In genomic region chr12:72133497-72134055, GRCh38 we compare ENCODE assay signal across 14 cellular contexts.
A peak's percentile ranks its signal among the peaks of the same experiment; 100 is the strongest.
DNase-seq lines count a peak whose midpoint lies in the region; ATAC-seq and TF ChIP-seq lines count a peak whose summit lies in the region.
"Had no signal": no experiment of that assay in that cellular context is flagged by ENCODE, and none has a peak within 500 bp of the region (broad histone marks: within the 10 kb centered on the region; RNA-seq: fewer than 3 reads in every experiment).

No MANE protein-coding gene starts in this region.

- H3K27me3 Mint-ChIP-seq in HFFc6 (ENCODE audit: insufficient read depth) (peaks cover 12% of the 10 kb centered on the region), nephron (ENCODE audit: low read depth) (no peaks in the 10 kb centered on the region)
- H3K27me3 Mint-ChIP-seq in activated naive CD8-positive, alpha-beta T cell treated with anti-CD3 and anti-CD28 coated beads, Interleukin-2, amount 50 U/mL, for 24 hours, result no peaks in the 10 kb centered on the region
- H3K27me3 Mint-ChIP-seq in activated naive CD4-positive, alpha-beta T cell treated with anti-CD3 and anti-CD28 coated beads for 36 hours (ENCODE audit: low read depth), result no peaks in the 10 kb centered on the region
- H3K27me3 Mint-ChIP-seq: activated naive CD8-positive, alpha-beta T cell treated with anti-CD3 and anti-CD28 coated beads, Interleukin-2, amount 10 ng/mL, durations not matched to agents 7 days and 5 days had no signal

- H3K9me3 ChIP-seq in WERI-Rb-1 (ENCODE audit: severe bottlenecking), result no peaks in the 10 kb centered on the region
- H3K9me3 ChIP-seq in psoas muscle, result no peaks in the 10 kb centered on the region
- H3K9me3 ChIP-seq: pancreas, thyroid gland had no signal

- H3K27ac ChIP-seq in WERI-Rb-1 (no peak overlapping the region), psoas muscle (no peak overlapping the region)
- H3K27ac ChIP-seq: pancreas, thyroid gland had no signal

- H3K36me3 ChIP-seq in WERI-Rb-1, result no peaks in the 10 kb centered on the region
- no peaks in the 10 kb centered on the region for H3K36me3 ChIP-seq in psoas muscle (ENCODE audit: insufficient read depth in 1 of 2, low read depth in 1 of 2)
- H3K36me3 ChIP-seq: pancreas, thyroid gland had no signal

- H3K9me3 Mint-ChIP-seq in HFFc6, result no peaks in the 10 kb centered on the region
- no peaks in the 10 kb centered on the region for H3K9me3 Mint-ChIP-seq in nephron
- H3K9me3 Mint-ChIP-seq in activated naive CD8-positive, alpha-beta T cell treated with anti-CD3 and anti-CD28 coated beads, Interleukin-2, amount 50 U/mL, for 24 hours, result no peaks in the 10 kb centered on the region
- no peaks in the 10 kb centered on the region for H3K9me3 Mint-ChIP-seq in activated naive CD4-positive, alpha-beta T cell treated with anti-CD3 and anti-CD28 coated beads for 36 hours
- H3K9me3 Mint-ChIP-seq: activated naive CD8-positive, alpha-beta T cell treated with anti-CD3 and anti-CD28 coated beads, Interleukin-2, amount 10 ng/mL, durations not matched to agents 7 days and 5 days had no signal

- 69 to 75% (median 75%) methylated on average over 1 of the region's 1 CpG for WGBS in psoas muscle, 3 donors

- H3K4me3 Mint-ChIP-seq in HFFc6 (no peak overlapping the region), nephron (no peak overlapping the region)
- H3K4me3 Mint-ChIP-seq in activated naive CD8-positive, alpha-beta T cell treated with anti-CD3 and anti-CD28 coated beads, Interleukin-2, amount 50 U/mL, for 24 hours, result no peak overlapping the region
- no peak overlapping the region for H3K4me3 Mint-ChIP-seq in activated naive CD4-positive, alpha-beta T cell treated with anti-CD3 and anti-CD28 coated beads for 36 hours
- H3K4me3 Mint-ChIP-seq: activated naive CD8-positive, alpha-beta T cell treated with anti-CD3 and anti-CD28 coated beads, Interleukin-2, amount 10 ng/mL, durations not matched to agents 7 days and 5 days had no signal

- ATAC-seq in activated naive CD8-positive, alpha-beta T cell treated with anti-CD3 and anti-CD28 coated beads, Interleukin-2, amount 50 U/mL, for 24 hours, result no peak
- no peak for ATAC-seq in psoas muscle
- ATAC-seq: pancreas had no signal

- H3K27me3 ChIP-seq in WERI-Rb-1 (ENCODE audit: insufficient read depth, low read depth, severe bottlenecking) (no peaks in the 10 kb centered on the region), psoas muscle (ENCODE audit: insufficient read depth in 3 of 3, low read length in 2 of 3) (no peaks in the 10 kb centered on the region)
- H3K27me3 ChIP-seq: pancreas, thyroid gland had no signal

- CTCF ChIA-PET in activated naive CD4-positive, alpha-beta T cell treated with anti-CD3 and anti-CD28 coated beads for 36 hours (lab: Charles Lee), result interaction anchor here (0.7 kb wide), 1 partner anchor 1178 kb away, joined by 3 read pairs; no protein-coding TSS in a partner anchor

- TF ChIP-seq CTCF in HFFc6 (IDR thresholded peaks at IDR 0.05), result peak; percentile 54
- peak; percentile 61 for TF ChIP-seq CTCF in WERI-Rb-1 (IDR thresholded peaks at IDR 0.05; ENCODE audit: low read depth, low read length)
- no peak for TF ChIP-seq CTCF in nephron (IDR thresholded peaks at IDR 0.05; ENCODE audit: unreplicated experiment in 3 of 3)
- TF ChIP-seq CTCF in psoas muscle (IDR thresholded peaks at IDR 0.05), result no peak

- H3K4me1 Mint-ChIP-seq in HFFc6 (ENCODE audit: low read depth) (no peaks in the 10 kb centered on the region), nephron (peaks cover 13% of the 10 kb centered on the region)
- no peaks in the 10 kb centered on the region for H3K4me1 Mint-ChIP-seq in activated naive CD8-positive, alpha-beta T cell treated with anti-CD3 and anti-CD28 coated beads, Interleukin-2, amount 50 U/mL, for 24 hours
- no peaks in the 10 kb centered on the region for H3K4me1 Mint-ChIP-seq in activated naive CD4-positive, alpha-beta T cell treated with anti-CD3 and anti-CD28 coated beads for 36 hours (ENCODE audit: low read depth)
- H3K4me1 Mint-ChIP-seq: activated naive CD8-positive, alpha-beta T cell treated with anti-CD3 and anti-CD28 coated beads, Interleukin-2, amount 10 ng/mL, durations not matched to agents 7 days and 5 days had no signal

- H3K36me3 Mint-ChIP-seq in HFFc6 (ENCODE audit: low read depth) (no peaks in the 10 kb centered on the region), nephron (ENCODE audit: low read depth) (no peaks in the 10 kb centered on the region)
- H3K36me3 Mint-ChIP-seq in activated naive CD8-positive, alpha-beta T cell treated with anti-CD3 and anti-CD28 coated beads, Interleukin-2, amount 50 U/mL, for 24 hours (ENCODE audit: low read depth), result no peaks in the 10 kb centered on the region
- no peaks in the 10 kb centered on the region for H3K36me3 Mint-ChIP-seq in activated naive CD4-positive, alpha-beta T cell treated with anti-CD3 and anti-CD28 coated beads for 36 hours (ENCODE audit: low read depth)
- H3K36me3 Mint-ChIP-seq: activated naive CD8-positive, alpha-beta T cell treated with anti-CD3 and anti-CD28 coated beads, Interleukin-2, amount 10 ng/mL, durations not matched to agents 7 days and 5 days had no signal

- DNase-seq in EL (peak; percentile 12), HFFc6 (peak; percentile 4), WERI-Rb-1 (peak; percentile 45), NCI-H1048 (lab: John Stamatoyannopoulos, UW) (no peak), psoas muscle (no peak)
- DNase-seq in activated naive CD8-positive, alpha-beta T cell treated with anti-CD3 and anti-CD28 coated beads, Interleukin-2, amount 50 U/mL, for 24 hours, result no peak
- no peak for DNase-seq in activated naive CD4-positive, alpha-beta T cell treated with anti-CD3 and anti-CD28 coated beads for 36 hours
- DNase-seq: activated naive CD8-positive, alpha-beta T cell treated with anti-CD3 and anti-CD28 coated beads, Interleukin-2, amount 10 ng/mL, durations not matched to agents 7 days and 5 days; HCEC 1CT; mesenchymal stem cell; NCI-H187 treated with DMSO at 0.1 percent for 48 hours; pancreas; thyroid gland had no signal

- H3K27ac Mint-ChIP-seq in HFFc6 (no peak overlapping the region), nephron (peak overlapping the region in 2 of 3 experiments; percentile 76 to 93)
- H3K27ac Mint-ChIP-seq in activated naive CD8-positive, alpha-beta T cell treated with anti-CD3 and anti-CD28 coated beads, Interleukin-2, amount 50 U/mL, for 24 hours, result no peak overlapping the region
- H3K27ac Mint-ChIP-seq in activated naive CD4-positive, alpha-beta T cell treated with anti-CD3 and anti-CD28 coated beads for 36 hours, result no peak overlapping the region
- H3K27ac Mint-ChIP-seq: activated naive CD8-positive, alpha-beta T cell treated with anti-CD3 and anti-CD28 coated beads, Interleukin-2, amount 10 ng/mL, durations not matched to agents 7 days and 5 days had no signal

- intact Hi-C loops in activated naive CD4-positive, alpha-beta T cell treated with anti-CD3 and anti-CD28 coated beads for 36 hours (cut with micrococcal nuclease), result no loop called here
- intact Hi-C loops in psoas muscle (cut with DNase I), result no loop called here

- no peaks in the 10 kb centered on the region for H3K4me1 ChIP-seq in psoas muscle
- H3K4me1 ChIP-seq: pancreas, thyroid gland had no signal

- H3K4me3 ChIP-seq in WERI-Rb-1 (ENCODE audit: low read depth, low read length) (no peak overlapping the region), psoas muscle (no peak overlapping the region)
- H3K4me3 ChIP-seq: pancreas, thyroid gland had no signal

Comparison
In these comparisons a context has a peak if more than half of its experiments do, and no peak if none do; other contexts are left out.
1. DNase-seq: peak in EL (single experiment), HFFc6 (single experiment) and WERI-Rb-1 (single experiment); none in NCI-H1048 (single experiment), activated naive CD8-positive, alpha-beta T cell treated with anti-CD3 and anti-CD28 coated beads, Interleukin-2, amount 50 U/mL, for 24 hours (single experiment), activated naive CD4-positive, alpha-beta T cell treated with anti-CD3 and anti-CD28 coated beads for 36 hours (single experiment) and psoas muscle (0 of 2).
2. H3K27ac Mint-ChIP-seq: peak in nephron (2 of 3); none in HFFc6 (single experiment), activated naive CD8-positive, alpha-beta T cell treated with anti-CD3 and anti-CD28 coated beads, Interleukin-2, amount 50 U/mL, for 24 hours (single experiment) and activated naive CD4-positive, alpha-beta T cell treated with anti-CD3 and anti-CD28 coated beads for 36 hours (single experiment).
3. CTCF ChIP-seq: peak in HFFc6 (single experiment) and WERI-Rb-1 (single experiment); none in nephron (0 of 3) and psoas muscle (single experiment).